In genomic region chr11:120229451-120230424, GRCh38 we compare ENCODE assay signal across 9 cellular contexts. TPM values are rescaled to one million over a fixed set of nuclear protein-coding genes. Genes with fewer than 3 reads are reported as not detected.
DNase-seq lines count a peak whose midpoint lies in the region; ATAC-seq, FAIRE-seq and TF ChIP-seq lines count a peak whose summit lies in the region.
"Had no signal": no experiment of that assay in that cellular context is flagged by ENCODE, and none has a peak within 500 bp of the region (broad histone marks: within the 10 kb centered on the region; RNA-seq: fewer than 3 reads in every experiment).

No MANE protein-coding gene starts in this region.

- peaks cover 33% of the 10 kb centered on the region for H3K4me1 Mint-ChIP-seq in nephron progenitor cell

- H3K9me3 Mint-ChIP-seq in nephron progenitor cell = no peaks in the 10 kb centered on the region

- no peak for TF ChIP-seq POLR2A in breast epithelium (IDR thresholded peaks at IDR 0.05)

- DNase-seq in D721Med (ENCODE audit: insufficient read length, low spot score) (no peak), Kasumi-1 (lab: John Stamatoyannopoulos, UW) (peak; percentile 53 to 63), breast epithelium (ENCODE audit: low spot score in 2 of 2) (no peak), nephron progenitor cell (no peak), NCI-H128 (lab: John Stamatoyannopoulos, UW; ENCODE audit: unreplicated experiment) (no peak), DMS153 treated with DMSO at 0.1 percent for 48 hours (lab: John Stamatoyannopoulos, UW; ENCODE audit: unreplicated experiment) (no peak)
- no peak for DNase-seq in stimulated activated CD4-positive, alpha-beta T cell treated with anti-CD3 and anti-CD28 coated beads, Interleukin-2, amount 100 ng/mL, for 48 hours

- H3K4me3 ChIP-seq in breast epithelium = no peak overlapping the region

- intact Hi-C loops in breast epithelium (cut with DNase I; ENCODE audit: low total_unique reads) = no loop called here

- peak overlapping the region; percentile 25 to 75 for H3K27ac ChIP-seq in breast epithelium

- peak; percentile 64 for TF ChIP-seq CTCF in D721Med (IDR thresholded peaks at IDR 0.05; ENCODE audit: insufficient read depth, missing control alignments)
- peak; percentile 35 to 85 (median 77) for TF ChIP-seq CTCF in breast epithelium (IDR thresholded peaks at IDR 0.05)
- peak; percentile 63 for TF ChIP-seq CTCF in nephron progenitor cell (IDR thresholded peaks at IDR 0.05)

- ATAC-seq in GM21381 (IDR thresholded peaks at IDR 0.05; ENCODE audit: unreplicated experiment) = no peak

- peaks cover 47% of the 10 kb centered on the region for H3K27me3 Mint-ChIP-seq in nephron progenitor cell (ENCODE audit: low read depth, poor library complexity)

- H3K9me3 ChIP-seq in breast epithelium = no peaks in the 10 kb centered on the region

- no peak overlapping the region for H3K27ac Mint-ChIP-seq in nephron progenitor cell

- H3K27me3 ChIP-seq in breast epithelium = no peaks in the 10 kb centered on the region

- H3K4me3 Mint-ChIP-seq in nephron progenitor cell = no peak overlapping the region

- no peaks in the 10 kb centered on the region for H3K36me3 Mint-ChIP-seq in nephron progenitor cell (ENCODE audit: low read depth)

- no peaks in the 10 kb centered on the region for H3K4me1 ChIP-seq in breast epithelium

- no peak for FAIRE-seq in D721Med (lab: Jason Lieb, UNC)

- H3K36me3 ChIP-seq in breast epithelium = no peaks in the 10 kb centered on the region

RNA-seq across cellular contexts. Expression of gene POU2F3, which starts 10.2 kb away (rescaled TPM):
- 1 to 10 TPM in 2 of 3 donors, not detected in 1; 3.9 to 7.0 TPM for total RNA-seq in breast epithelium
- total RNA-seq: LHCN-M2 had no signal

RNA-seq across cellular contexts. Expression of gene OAF, which starts 18.9 kb away (rescaled TPM):
- total RNA-seq in breast epithelium = 10 to 100 TPM; 19.8 to 35.1 (median 33.3) TPM

Comparison
In these comparisons a context has a peak if more than half of its experiments do, and no peak if none do; other contexts are left out.
1. DNase-seq: peak in Kasumi-1 (2 of 2); none in D721Med (single experiment), breast epithelium (0 of 2), nephron progenitor cell (single experiment), stimulated activated CD4-positive, alpha-beta T cell treated with anti-CD3 and anti-CD28 coated beads, Interleukin-2, amount 100 ng/mL, for 48 hours (0 of 2), NCI-H128 (single experiment) and DMS153 treated with DMSO at 0.1 percent for 48 hours (single experiment).
2. Peak in every context shown above with its lines, with median percentiles within 50 percentile points of each other: CTCF ChIP-seq.